Comparison of ENCODE assay signal across 8 cellular contexts in the genomic region with DNA sequence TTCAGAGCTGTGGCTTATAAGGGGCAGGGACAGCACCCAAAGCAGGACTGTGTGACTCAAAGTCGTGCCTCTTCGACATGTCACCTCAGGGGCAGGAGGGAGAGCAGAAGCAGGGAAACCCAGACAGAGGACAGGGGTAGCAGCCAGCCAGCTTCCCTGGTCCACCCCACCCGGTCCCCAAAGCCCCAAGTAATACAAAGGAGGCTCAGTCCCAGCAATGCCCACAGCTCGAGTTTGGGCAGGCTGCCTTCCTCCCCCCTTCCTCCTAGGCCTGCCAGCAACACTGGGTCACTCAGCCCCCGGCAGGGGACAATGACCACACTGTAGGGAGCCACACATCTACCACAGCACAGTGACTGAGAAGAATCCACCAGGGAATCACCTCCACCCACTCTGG.
DNase-seq lines count a peak whose midpoint lies in the region; ATAC-seq and TF ChIP-seq lines count a peak whose summit lies in the region.

No MANE protein-coding gene starts in this region.

- peaks cover 68 to 83% (median 81%) of the 10 kb centered on the region in 10 experiments for H3K4me1 ChIP-seq in BLaER1 treated with 17β-estradiol and CSF1 and Interleukin-3, amounts not matched to agents 10 nM and 100 nM

- no peak for ATAC-seq in GM21526 (IDR thresholded peaks at IDR 0.05; ENCODE audit: low FRiP score, unreplicated experiment)

- peaks cover 65% of the 10 kb centered on the region for H3K4me1 Mint-ChIP-seq in nephron

- H3K27me3 ChIP-seq in BLaER1 treated with 17β-estradiol and CSF1 and Interleukin-3, amounts not matched to agents 10 nM and 100 nM: no peaks in the 10 kb centered on the region

- H4K20me1 ChIP-seq in BLaER1 treated with 17β-estradiol and CSF1 and Interleukin-3, amounts not matched to agents 10 nM and 100 nM: peaks cover 0 to 27% (median 7%) of the 10 kb centered on the region in 11 experiments; a peak in 8 of 22 replicates

- no peaks in the 10 kb centered on the region for H3K9me3 Mint-ChIP-seq in nephron

- DNase-seq in LNCaP clone FGC (ENCODE audit: low read depth): no peak
- DNase-seq in coronary artery (ENCODE audit: low spot score): no peak
- DNase-seq in HuH-7 (ENCODE audit: low spot score): no peak
- no peak for DNase-seq in foreskin melanocyte
- DNase-seq in effector CD4-positive, alpha-beta T cell: no peak

- peak overlapping the region; percentile 88 to 100 (median 98) for H3K4me2 ChIP-seq in BLaER1 treated with 17β-estradiol and CSF1 and Interleukin-3, amounts not matched to agents 10 nM and 100 nM

- no peaks in the 10 kb centered on the region for H3K9me3 ChIP-seq in BLaER1 treated with 17β-estradiol and CSF1 and Interleukin-3, amounts not matched to agents 10 nM and 100 nM (replicated peaks in 1 of 11)

- peak overlapping the region; percentile 92 to 99 (median 98) for H3K27ac Mint-ChIP-seq in nephron

- H3K9ac ChIP-seq in BLaER1 treated with 17β-estradiol and CSF1 and Interleukin-3, amounts not matched to agents 10 nM and 100 nM: peak overlapping the region in 10 of 11 experiments; percentile 82 to 92 (median 88); a peak in 20 of 22 replicates

- peak overlapping the region; percentile 93 to 97 (median 95) for H3K4me3 Mint-ChIP-seq in nephron

- H3K36me3 ChIP-seq in BLaER1 treated with 17β-estradiol and CSF1 and Interleukin-3, amounts not matched to agents 10 nM and 100 nM: peaks cover 7 to 28% (median 21%) of the 10 kb centered on the region in 11 experiments; a peak in 18 of 22 replicates

- peaks cover 33% of the 10 kb centered on the region for H3K36me3 Mint-ChIP-seq in nephron (ENCODE audit: low read depth)

- TF ChIP-seq CTCF in LNCaP clone FGC (IDR thresholded peaks at IDR 0.05; ENCODE audit: control insufficient read depth, extremely low read depth, insufficient read depth): no peak
- no peak for TF ChIP-seq CTCF in coronary artery (IDR thresholded peaks at IDR 0.05)
- no peak for TF ChIP-seq CTCF in nephron (IDR thresholded peaks at IDR 0.05; ENCODE audit: unreplicated experiment in 3 of 3)

- peak overlapping the region in 10 of 11 experiments; percentile 25 to 88 (median 81); a peak in 20 of 22 replicates for H3K27ac ChIP-seq in BLaER1 treated with 17β-estradiol and CSF1 and Interleukin-3, amounts not matched to agents 10 nM and 100 nM
- H3K27ac ChIP-seq in coronary artery: peak overlapping the region; percentile 83 to 99

- H3K4me3 ChIP-seq in BLaER1 treated with 17β-estradiol and CSF1 and Interleukin-3, amounts not matched to agents 10 nM and 100 nM: peak overlapping the region; percentile 69 to 95 (median 86); a peak in 17 of 20 replicates
- H3K4me3 ChIP-seq in LNCaP clone FGC (ENCODE audit: low read depth, low read length) (peak overlapping the region; percentile 88), coronary artery (peak overlapping the region; percentile 98)

- H3K27me3 Mint-ChIP-seq in nephron (ENCODE audit: low read depth): peaks cover 8% of the 10 kb centered on the region
